In the genomic region with DNA sequence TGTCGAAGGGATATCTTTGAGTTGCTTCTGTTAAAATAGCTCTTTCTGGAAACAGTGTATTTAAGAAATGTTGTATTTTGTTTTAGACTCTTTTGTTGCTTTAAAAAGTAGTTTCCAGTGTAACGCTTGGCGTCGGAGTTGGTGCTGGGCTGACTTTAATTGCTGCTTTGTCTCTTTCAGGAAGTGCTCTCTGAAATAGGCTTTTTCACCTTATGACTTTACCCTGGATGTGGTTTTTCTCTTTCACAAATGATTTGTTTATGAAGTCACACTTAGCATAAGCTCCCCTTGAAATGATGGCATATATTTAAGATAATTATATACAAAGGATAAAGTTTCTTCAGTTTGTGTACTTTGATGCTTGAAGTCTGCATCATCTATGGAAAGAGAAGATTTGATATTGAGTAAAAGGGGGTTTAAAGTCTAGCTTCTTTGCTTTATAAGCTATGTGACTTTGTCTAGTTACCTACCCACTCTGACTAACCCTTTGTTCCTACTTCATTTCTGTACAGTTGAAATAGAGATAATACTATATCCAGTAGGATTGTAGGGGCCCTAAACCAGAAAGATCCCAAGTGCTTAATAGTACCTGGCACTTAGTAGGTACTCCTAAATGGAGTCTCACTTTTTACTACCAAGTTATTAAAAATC, we compare ENCODE assay signal across 8 cellular contexts. TPM values are rescaled to one million over a fixed set of nuclear protein-coding genes. Genes with fewer than 3 reads are reported as not detected.
DNase-seq lines count a peak whose midpoint lies in the region; ATAC-seq, FAIRE-seq and TF ChIP-seq lines count a peak whose summit lies in the region.

A gene with protein sequence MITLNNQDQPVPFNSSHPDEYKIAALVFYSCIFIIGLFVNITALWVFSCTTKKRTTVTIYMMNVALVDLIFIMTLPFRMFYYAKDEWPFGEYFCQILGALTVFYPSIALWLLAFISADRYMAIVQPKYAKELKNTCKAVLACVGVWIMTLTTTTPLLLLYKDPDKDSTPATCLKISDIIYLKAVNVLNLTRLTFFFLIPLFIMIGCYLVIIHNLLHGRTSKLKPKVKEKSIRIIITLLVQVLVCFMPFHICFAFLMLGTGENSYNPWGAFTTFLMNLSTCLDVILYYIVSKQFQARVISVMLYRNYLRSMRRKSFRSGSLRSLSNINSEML (minus strand): TSS at position 170 of the 651 bp plus-strand sequence. CDS start 2,507 bp downstream, outside the sequence.

- H3K9me3 ChIP-seq in GM12878 (replicated peaks; ENCODE audit: control insufficient read depth, insufficient read depth, low read length) (no peaks in the 10 kb centered on the region), body of pancreas (no peaks in the 10 kb centered on the region)

- peak in 1 of 2 experiments; percentile 58; a peak in 1 of 4 replicates for TF ChIP-seq EP300 in GM12878 (IDR thresholded peaks at IDR 0.05; ENCODE audit: borderline replicate concordance in 1 of 2, control insufficient read depth in 1 of 2, low read depth in 2 of 2, low read length in 2 of 2)

- no TSS peak for BruUV-seq in GM12878 (replicated peaks; lab: Mats Ljungman, UMichigan)

- TF ChIP-seq CTCF in GM12878 (IDR thresholded peaks at IDR 0.05 in 2 of 3, conservative IDR thresholded peaks at IDR 0.05 in 1 of 3; ENCODE audit: control insufficient read depth in 2 of 3, extremely low read depth in 1 of 3, insufficient read depth in 1 of 3, low read depth in 3 of 3, low read length in 3 of 3) (no peak), body of pancreas (IDR thresholded peaks at IDR 0.05) (no peak)

- no peaks in the 10 kb centered on the region for H4K20me1 ChIP-seq in GM12878 (ENCODE audit: control insufficient read depth, insufficient read depth)

- no peak for TF ChIP-seq POLR2A in GM12891 (IDR thresholded peaks at IDR 0.05; ENCODE audit: low read depth, low read length)
- no peak for TF ChIP-seq POLR2A in GM12878 (IDR thresholded peaks at IDR 0.05; ENCODE audit: low read depth, low read length)
- no peak for TF ChIP-seq POLR2A in body of pancreas (IDR thresholded peaks at IDR 0.05)

- SMC1A ChIA-PET in GM12878 (lab: Charles Lee; ENCODE audit: uncharacterized antibody, unreplicated experiment), result interaction anchor here (0.5 to 4.7 kb wide), 20 partner anchors 10 to 312 kb away, joined by 3 to 58 read pairs (median 4); a partner anchor contains a TSS

- H3K27me3 ChIP-seq in GM12878 (replicated peaks in 1 of 2; ENCODE audit: control insufficient read depth in 2 of 2, insufficient read depth in 2 of 2, low read length in 1 of 2) (no peaks in the 10 kb centered on the region), body of pancreas (no peaks in the 10 kb centered on the region)

- TF ChIP-seq RAD21 in GM12878 (IDR thresholded peaks at IDR 0.05; ENCODE audit: insufficient read depth, low read depth, low read length), result peak; percentile 22; the same call in 1 of the 2 replicates

- in situ Hi-C loops in GM12878 (cut with MboI), result no loop called here

- RAD21 ChIA-PET in GM12878 (lab: Charles Lee; ENCODE audit: unreplicated experiment), result interaction anchor here (0.7 to 4.3 kb wide), 14 partner anchors 12 to 82 kb away, joined by 3 to 37 read pairs (median 6); a partner anchor contains a TSS

- peak within 1 kb of the TSS; percentile 41 for H3K4me2 ChIP-seq in GM12878 (ENCODE audit: control insufficient read depth, insufficient read depth)

- H3K4me1 ChIP-seq in GM12878 (ENCODE audit: control insufficient read depth, insufficient read depth, low read length) (peaks cover 21% of the 10 kb centered on the region), body of pancreas (no peaks in the 10 kb centered on the region)

- H2AFZ ChIP-seq in GM12878 (ENCODE audit: control insufficient read depth, low read depth, low read length), result no peak within 1 kb of the TSS

- H3K4me3 ChIP-seq in GM12878 (peak within 1 kb of the TSS; percentile 64), body of pancreas (no peak within 1 kb of the TSS)

- peaks cover 2% of the 10 kb centered on the region for H3K79me2 ChIP-seq in GM12878 (ENCODE audit: control insufficient read depth, insufficient read depth, low read length)

- H3K36me3 ChIP-seq in GM12878 (ENCODE audit: control insufficient read depth in 2 of 2, insufficient read depth in 2 of 2, low read length in 1 of 2) (peaks cover 5 to 8% of the 10 kb centered on the region in 2 experiments; a peak in 3 of 4 replicates), body of pancreas (replicated peaks in 1 of 2; ENCODE audit: insufficient read depth in 1 of 2, low read depth in 2 of 2) (peaks cover 0 to 3% of the 10 kb centered on the region in 2 donors)

- CTCF ChIA-PET in GM12878 (lab: Yijun Ruan, JAX), result interaction anchor here (0.7 to 5.1 kb wide), 13 partner anchors 10 to 179 kb away, joined by 3 to 68 read pairs (median 4); a partner anchor contains a TSS

- no peak for DNase-seq in GM12891 (ENCODE audit: insufficient read length, low spot score)
- DNase-seq in GM12878 (ENCODE audit: low read depth, low spot score), result peak; percentile 67
- DNase-seq in NCI-H2029 treated with DMSO at 0.1 percent for 48 hours (lab: John Stamatoyannopoulos, UW), result no peak
- no peak for DNase-seq in AG08396 (ENCODE audit: low spot score)
- DNase-seq in body of pancreas, result no peak
- no peak for DNase-seq in NCI-H1417 (lab: John Stamatoyannopoulos, UW)

- FAIRE-seq in GM12891 (lab: Jason Lieb, UNC) (peak; percentile 60), GM12878 (lab: Jason Lieb, UNC) (peak; percentile 90)

- intact Hi-C loops in GM12878 (cut with micrococcal nuclease; ENCODE audit: unreplicated experiment), result loop anchor here (1.0 to 2.0 kb wide), 2 partner anchors 30 to 54 kb away; no protein-coding TSS in a partner anchor
- intact Hi-C loops in body of pancreas (cut with DNase I), result no loop called here

- ATAC-seq in GM21526 (IDR thresholded peaks at IDR 0.05; ENCODE audit: low FRiP score, unreplicated experiment) (peak; percentile 85), HG03575 (IDR thresholded peaks at IDR 0.05; ENCODE audit: extremely low read depth, insufficient number of reproducible peaks, low FRiP score, unreplicated experiment) (peak; percentile 60), GM12878 (peak; percentile 89), body of pancreas (no peak)

- H3K27ac ChIP-seq in GM12878 (ENCODE audit: control insufficient read depth, insufficient read depth), result peak within 1 kb of the TSS; percentile 38
- peak within 1 kb of the TSS in 1 of 4 donors; percentile 55 for H3K27ac ChIP-seq in body of pancreas

- H3K9ac ChIP-seq in GM12878 (ENCODE audit: control insufficient read depth, insufficient read depth, low read length), result no peak within 1 kb of the TSS

- WGBS in GM12878 (ENCODE audit: insufficient coverage, insufficient replicate concordance, low lambda C conversion rate, missing lambda C conversion rate), result 0% methylated on average over 4 of the region's 4 CpGs
- WGBS in body of pancreas, 2 donors, result 78 to 82% methylated on average over 4 of the region's 4 CpGs

- POLR2A ChIA-PET in GM12878 (lab: Charles Lee), result interaction anchor here (1.1 to 2.0 kb wide), 2 partner anchors 54 to 58 kb away, joined by 3 to 12 read pairs; a partner anchor contains a TSS

TF ChIP-seq in GM12891, 5 proteins besides CTCF, POLR2A, EP300 and RAD21:
- no peak for TF ChIP-seq PAX5 (IDR thresholded peaks at IDR 0.05; ENCODE audit: insufficient read depth, low read length, severe bottlenecking)
- peak; percentile 87 for TF ChIP-seq SPI1 (IDR thresholded peaks at IDR 0.05; ENCODE audit: low read depth, low read length)
- no peak for TF ChIP-seq POLR2AphosphoS5 (IDR thresholded peaks at IDR 0.05; ENCODE audit: low read depth, low read length)
- no peak for TF ChIP-seq TAF1 (IDR thresholded peaks at IDR 0.05; ENCODE audit: low read depth, low read length)
- TF ChIP-seq POU2F2 (IDR thresholded peaks at IDR 0.05; ENCODE audit: low read depth, low read length), result peak; percentile 62; the same call in 1 of the 2 replicates
TF ChIP-seq in GM12891: peak in this region for 2.

TF ChIP-seq in GM12878, 131 proteins besides CTCF, POLR2A, EP300 and RAD21 (continues in another document):
- TF ChIP-seq ZNF384 (IDR thresholded peaks at IDR 0.05; ENCODE audit: borderline replicate concordance, low read depth, low read length), result no peak
- TF ChIP-seq ZBED1 (IDR thresholded peaks at IDR 0.05; ENCODE audit: borderline replicate concordance), result no peak
- TF ChIP-seq, protein P1, sequence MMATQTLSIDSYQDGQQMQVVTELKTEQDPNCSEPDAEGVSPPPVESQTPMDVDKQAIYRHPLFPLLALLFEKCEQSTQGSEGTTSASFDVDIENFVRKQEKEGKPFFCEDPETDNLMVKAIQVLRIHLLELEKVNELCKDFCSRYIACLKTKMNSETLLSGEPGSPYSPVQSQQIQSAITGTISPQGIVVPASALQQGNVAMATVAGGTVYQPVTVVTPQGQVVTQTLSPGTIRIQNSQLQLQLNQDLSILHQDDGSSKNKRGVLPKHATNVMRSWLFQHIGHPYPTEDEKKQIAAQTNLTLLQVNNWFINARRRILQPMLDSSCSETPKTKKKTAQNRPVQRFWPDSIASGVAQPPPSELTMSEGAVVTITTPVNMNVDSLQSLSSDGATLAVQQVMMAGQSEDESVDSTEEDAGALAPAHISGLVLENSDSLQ (IDR thresholded peaks at IDR 0.05), result no peak
- no peak for TF ChIP-seq ZNF207 (IDR thresholded peaks at IDR 0.05; ENCODE audit: borderline replicate concordance)

RNA-seq across cellular contexts. Expression of the gene that starts here (rescaled TPM):
- polyA plus RNA-seq in GM12891 (2012; ENCODE audit: low read depth, missing spikeins), result 2.3 TPM
- total RNA-seq in GM12878 (2013; cell fraction: nucleolus; rRNA removed), result 1.7 and 2.5 TPM in 2 replicates
- total RNA-seq in GM12878 (2014; rRNA removed) (4.9 and 5.1 TPM in 2 replicates), GM12878 (2014; rRNA removed; fragmentation: Illumina TruSeq; extraction: Trizol) (5.3 and 6.2 TPM in 2 replicates), GM12878 (2021) (3.9 and 4.8 TPM in 2 replicates), body of pancreas (not detected)
- polyA plus RNA-seq in GM12878 (2011; ENCODE audit: low read depth), result 2.3 TPM
- polyA plus RNA-seq in GM12878 (2011; rRNA removed) (12.9 and 20.6 TPM in 2 replicates), GM12878 (2014; fragmentation: Illumina TruSeq; extraction: Trizol) (8.4 and 12.7 TPM in 2 replicates), GM12878 (2014; fragmentation: Nextera tagmentation; extraction: Ambion mirVana) (1 to 10 TPM; 3.9 to 8.4 TPM), GM12878 (2014; rRNA removed) (3.3 and 4.4 TPM in 2 replicates), GM12878 (2016; fragmentation: Nextera tagmentation; extraction: Ambion mirVana) (1 to 10 TPM; 4.3 to 5.5 TPM)
- 8.3 and 9.1 TPM in 2 replicates for polyA plus RNA-seq in GM12878 (2011; cell fraction: cytosol; rRNA removed)
- polyA plus RNA-seq in GM12878 (2011; cell fraction: nucleus; rRNA removed), result 8.1 and 9.8 TPM in 2 replicates
- 1.4 and 2.2 TPM in 2 replicates for polyA plus RNA-seq in GM12878 (2012)
- 18.5 and 26.6 TPM in 2 replicates for polyA minus RNA-seq in GM12878 (2011; rRNA and poly(A)+ RNA removed)
- polyA minus RNA-seq in GM12878 (2011; cell fraction: cytosol; rRNA and poly(A)+ RNA removed), result 5.2 and 5.4 TPM in 2 replicates
- polyA minus RNA-seq in GM12878 (2011; cell fraction: nucleus; rRNA and poly(A)+ RNA removed), result 7.4 and 9.3 TPM in 2 replicates
